In the genomic region with DNA sequence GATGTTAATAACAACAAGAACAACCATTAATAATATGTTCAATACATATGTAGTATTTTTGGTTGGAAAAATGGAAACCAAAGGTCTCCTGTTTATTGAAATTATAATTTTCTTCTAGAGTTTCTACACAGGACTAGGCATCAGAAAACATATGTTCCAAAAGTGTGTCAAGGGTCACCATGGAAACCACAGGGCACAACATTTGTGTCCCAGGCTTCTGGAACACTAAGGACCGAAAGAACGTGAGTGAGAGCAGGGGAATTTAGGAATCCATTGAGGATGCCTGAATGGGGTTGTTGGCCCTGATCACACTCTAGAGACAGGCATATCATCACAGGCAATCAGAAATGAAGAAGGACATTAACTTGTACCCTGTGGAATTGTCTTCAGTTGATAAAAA, we compare ENCODE assay signal across 26 cellular contexts.
"Had no signal": no experiment of that assay in that cellular context is flagged by ENCODE, and none has a peak within 500 bp of the region (broad histone marks: within the 10 kb centered on the region; RNA-seq: fewer than 3 reads in every experiment).

No MANE protein-coding gene starts in this region.

- H3K36me3 ChIP-seq: brain microvascular endothelial cell, cardiac muscle cell, Peyer's patch, WERI-Rb-1 had no signal

- H3K27ac ChIP-seq: brain microvascular endothelial cell, cardiac muscle cell, Peyer's patch, SK-N-MC, WERI-Rb-1 had no signal

- DNase-seq: activated CD4-positive, alpha-beta memory T cell treated with anti-CD3 and anti-CD28 coated beads, Interleukin-2, amount 10 ng/mL, durations not matched to agents 7 days and 5 days; activated CD4-positive, alpha-beta T cell treated with anti-CD3 and anti-CD28 coated beads for 36 hours; activated CD4-positive, alpha-beta T cell treated with anti-CD3 and anti-CD28 coated beads, Interleukin-2, amount 50 U/mL, for 1 hour; activated gamma-delta T cell treated with Interleukin-2 at 50 U/mL for 16 hours; activated naive CD4-positive, alpha-beta T cell treated with anti-CD3 and anti-CD28 coated beads, Interleukin-2, amount 10 ng/mL, durations not matched to agents 7 days and 5 days; activated naive CD8-positive, alpha-beta T cell treated with anti-CD3 and anti-CD28 coated beads for 36 hours; activated T-cell treated with anti-CD3 and anti-CD28 coated beads for 4 hours; activated T-cell treated with anti-CD3 and anti-CD28 coated beads, Interleukin-2, amount 50 U/mL, for 48 hours; brain microvascular endothelial cell; NCI-H1092; NCI-H1417 treated with DMSO at 0.1 percent for 48 hours; NCI-H1694; NCI-H2029; NCI-H2107; NCI-H510A treated with DMSO at 0.1 percent for 48 hours; NCI-H69; NK-92 treated with Interleukin-12 subunit alpha and Interleukin-12 subunit beta, amount 100 ng/mL, for 24 hours; Peyer's patch; SHP77 treated with DMSO at 0.1 percent for 48 hours; T-cell; T-helper 2 cell; T1000; WERI-Rb-1 had no signal

- H3K9me3 ChIP-seq: Peyer's patch had no signal

- H3K9me3 Mint-ChIP-seq: activated CD4-positive, alpha-beta memory T cell treated with anti-CD3 and anti-CD28 coated beads, Interleukin-2, amount 10 ng/mL, durations not matched to agents 7 days and 5 days; activated naive CD4-positive, alpha-beta T cell treated with anti-CD3 and anti-CD28 coated beads, Interleukin-2, amount 10 ng/mL, durations not matched to agents 7 days and 5 days; activated naive CD8-positive, alpha-beta T cell treated with anti-CD3 and anti-CD28 coated beads for 36 hours; activated T-helper 17 cell treated with anti-CD3 and anti-CD28 coated beads, Interleukin-2, amount 50 U/mL, for 72 hours; T-cell had no signal

- H3K4me3 ChIP-seq: cardiac muscle cell, Peyer's patch, SK-N-MC had no signal

- H3K4me1 Mint-ChIP-seq: activated CD4-positive, alpha-beta memory T cell treated with anti-CD3 and anti-CD28 coated beads, Interleukin-2, amount 10 ng/mL, durations not matched to agents 7 days and 5 days; activated CD4-positive, alpha-beta T cell treated with anti-CD3 and anti-CD28 coated beads for 36 hours; activated naive CD4-positive, alpha-beta T cell treated with anti-CD3 and anti-CD28 coated beads, Interleukin-2, amount 10 ng/mL, durations not matched to agents 7 days and 5 days; activated naive CD8-positive, alpha-beta T cell treated with anti-CD3 and anti-CD28 coated beads for 36 hours; activated T-helper 17 cell treated with anti-CD3 and anti-CD28 coated beads, Interleukin-2, amount 50 U/mL, for 72 hours; T-cell had no signal

- H3K27ac Mint-ChIP-seq: activated CD4-positive, alpha-beta memory T cell treated with anti-CD3 and anti-CD28 coated beads, Interleukin-2, amount 10 ng/mL, durations not matched to agents 7 days and 5 days; activated CD4-positive, alpha-beta T cell treated with anti-CD3 and anti-CD28 coated beads for 36 hours; activated naive CD4-positive, alpha-beta T cell treated with anti-CD3 and anti-CD28 coated beads, Interleukin-2, amount 10 ng/mL, durations not matched to agents 7 days and 5 days; activated naive CD8-positive, alpha-beta T cell treated with anti-CD3 and anti-CD28 coated beads for 36 hours; activated T-helper 17 cell treated with anti-CD3 and anti-CD28 coated beads, Interleukin-2, amount 50 U/mL, for 72 hours; T-cell had no signal

- ATAC-seq: activated CD4-positive, alpha-beta T cell treated with anti-CD3 and anti-CD28 coated beads for 36 hours; activated T-helper 17 cell treated with anti-CD3 and anti-CD28 coated beads, Interleukin-2, amount 50 U/mL, for 72 hours; T-cell had no signal

- H3K27me3 Mint-ChIP-seq: activated CD4-positive, alpha-beta T cell treated with anti-CD3 and anti-CD28 coated beads for 36 hours; activated naive CD8-positive, alpha-beta T cell treated with anti-CD3 and anti-CD28 coated beads for 36 hours; activated T-helper 17 cell treated with anti-CD3 and anti-CD28 coated beads, Interleukin-2, amount 50 U/mL, for 72 hours; T-cell had no signal

- H3K4me1 ChIP-seq: Peyer's patch had no signal

- H3K4me3 Mint-ChIP-seq: activated CD4-positive, alpha-beta memory T cell treated with anti-CD3 and anti-CD28 coated beads, Interleukin-2, amount 10 ng/mL, durations not matched to agents 7 days and 5 days; activated CD4-positive, alpha-beta T cell treated with anti-CD3 and anti-CD28 coated beads for 36 hours; activated naive CD4-positive, alpha-beta T cell treated with anti-CD3 and anti-CD28 coated beads, Interleukin-2, amount 10 ng/mL, durations not matched to agents 7 days and 5 days; activated naive CD8-positive, alpha-beta T cell treated with anti-CD3 and anti-CD28 coated beads for 36 hours; activated T-helper 17 cell treated with anti-CD3 and anti-CD28 coated beads, Interleukin-2, amount 50 U/mL, for 72 hours; T-cell had no signal

- H3K27me3 ChIP-seq: brain microvascular endothelial cell, cardiac muscle cell, Peyer's patch had no signal

- H3K36me3 Mint-ChIP-seq: activated naive CD4-positive, alpha-beta T cell treated with anti-CD3 and anti-CD28 coated beads, Interleukin-2, amount 10 ng/mL, durations not matched to agents 7 days and 5 days; activated naive CD8-positive, alpha-beta T cell treated with anti-CD3 and anti-CD28 coated beads for 36 hours; T-cell had no signal
